1 cellular context compared by ENCODE assay signal in the genomic region with DNA sequence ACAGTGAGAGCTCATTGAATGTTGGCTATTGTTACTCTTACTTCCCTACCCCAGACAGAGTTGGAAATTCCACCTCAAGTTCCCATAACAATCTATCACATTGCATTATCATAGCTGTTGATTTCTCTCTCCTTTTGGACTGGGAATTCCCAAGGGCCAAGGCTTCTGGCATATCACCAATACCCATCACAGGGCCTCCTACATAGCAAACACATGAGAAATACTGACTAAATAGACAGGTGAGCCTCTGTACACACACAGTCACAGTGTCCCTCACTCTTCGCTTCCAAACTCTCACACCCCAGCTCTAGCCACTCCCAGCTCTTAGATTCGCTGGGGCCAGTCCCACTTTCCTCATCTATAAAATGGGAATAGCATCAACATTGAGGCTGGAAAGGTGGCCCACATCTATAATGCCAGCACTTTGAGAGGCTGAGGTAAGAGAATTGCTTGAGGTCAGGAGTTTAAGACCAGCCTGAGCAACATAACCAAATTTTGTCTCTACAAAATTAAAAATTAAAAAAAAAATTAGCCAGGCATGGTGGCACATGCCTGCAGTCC.
A peak's percentile ranks its signal among the peaks of the same experiment; 100 is the strongest.
TF ChIP-seq lines count a peak whose summit lies in the region.

No MANE protein-coding gene starts in this region.

TF ChIP-seq in HepG2, 621 proteins besides CTCF, POLR2A, EP300 and RAD21 (continued from another document and continues in another):
- TF ChIP-seq, protein P1, sequence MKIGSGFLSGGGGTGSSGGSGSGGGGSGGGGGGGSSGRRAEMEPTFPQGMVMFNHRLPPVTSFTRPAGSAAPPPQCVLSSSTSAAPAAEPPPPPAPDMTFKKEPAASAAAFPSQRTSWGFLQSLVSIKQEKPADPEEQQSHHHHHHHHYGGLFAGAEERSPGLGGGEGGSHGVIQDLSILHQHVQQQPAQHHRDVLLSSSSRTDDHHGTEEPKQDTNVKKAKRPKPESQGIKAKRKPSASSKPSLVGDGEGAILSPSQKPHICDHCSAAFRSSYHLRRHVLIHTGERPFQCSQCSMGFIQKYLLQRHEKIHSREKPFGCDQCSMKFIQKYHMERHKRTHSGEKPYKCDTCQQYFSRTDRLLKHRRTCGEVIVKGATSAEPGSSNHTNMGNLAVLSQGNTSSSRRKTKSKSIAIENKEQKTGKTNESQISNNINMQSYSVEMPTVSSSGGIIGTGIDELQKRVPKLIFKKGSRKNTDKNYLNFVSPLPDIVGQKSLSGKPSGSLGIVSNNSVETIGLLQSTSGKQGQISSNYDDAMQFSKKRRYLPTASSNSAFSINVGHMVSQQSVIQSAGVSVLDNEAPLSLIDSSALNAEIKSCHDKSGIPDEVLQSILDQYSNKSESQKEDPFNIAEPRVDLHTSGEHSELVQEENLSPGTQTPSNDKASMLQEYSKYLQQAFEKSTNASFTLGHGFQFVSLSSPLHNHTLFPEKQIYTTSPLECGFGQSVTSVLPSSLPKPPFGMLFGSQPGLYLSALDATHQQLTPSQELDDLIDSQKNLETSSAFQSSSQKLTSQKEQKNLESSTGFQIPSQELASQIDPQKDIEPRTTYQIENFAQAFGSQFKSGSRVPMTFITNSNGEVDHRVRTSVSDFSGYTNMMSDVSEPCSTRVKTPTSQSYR (CRISPR knock-in tag; IDR thresholded peaks at IDR 0.05; ENCODE audit: borderline replicate concordance) = no peak
- TF ChIP-seq, protein P2, sequence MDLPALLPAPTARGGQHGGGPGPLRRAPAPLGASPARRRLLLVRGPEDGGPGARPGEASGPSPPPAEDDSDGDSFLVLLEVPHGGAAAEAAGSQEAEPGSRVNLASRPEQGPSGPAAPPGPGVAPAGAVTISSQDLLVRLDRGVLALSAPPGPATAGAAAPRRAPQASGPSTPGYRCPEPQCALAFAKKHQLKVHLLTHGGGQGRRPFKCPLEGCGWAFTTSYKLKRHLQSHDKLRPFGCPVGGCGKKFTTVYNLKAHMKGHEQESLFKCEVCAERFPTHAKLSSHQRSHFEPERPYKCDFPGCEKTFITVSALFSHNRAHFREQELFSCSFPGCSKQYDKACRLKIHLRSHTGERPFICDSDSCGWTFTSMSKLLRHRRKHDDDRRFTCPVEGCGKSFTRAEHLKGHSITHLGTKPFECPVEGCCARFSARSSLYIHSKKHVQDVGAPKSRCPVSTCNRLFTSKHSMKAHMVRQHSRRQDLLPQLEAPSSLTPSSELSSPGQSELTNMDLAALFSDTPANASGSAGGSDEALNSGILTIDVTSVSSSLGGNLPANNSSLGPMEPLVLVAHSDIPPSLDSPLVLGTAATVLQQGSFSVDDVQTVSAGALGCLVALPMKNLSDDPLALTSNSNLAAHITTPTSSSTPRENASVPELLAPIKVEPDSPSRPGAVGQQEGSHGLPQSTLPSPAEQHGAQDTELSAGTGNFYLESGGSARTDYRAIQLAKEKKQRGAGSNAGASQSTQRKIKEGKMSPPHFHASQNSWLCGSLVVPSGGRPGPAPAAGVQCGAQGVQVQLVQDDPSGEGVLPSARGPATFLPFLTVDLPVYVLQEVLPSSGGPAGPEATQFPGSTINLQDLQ (CRISPR knock-in tag; IDR thresholded peaks at IDR 0.05) = no peak
- TF ChIP-seq, protein P3, sequence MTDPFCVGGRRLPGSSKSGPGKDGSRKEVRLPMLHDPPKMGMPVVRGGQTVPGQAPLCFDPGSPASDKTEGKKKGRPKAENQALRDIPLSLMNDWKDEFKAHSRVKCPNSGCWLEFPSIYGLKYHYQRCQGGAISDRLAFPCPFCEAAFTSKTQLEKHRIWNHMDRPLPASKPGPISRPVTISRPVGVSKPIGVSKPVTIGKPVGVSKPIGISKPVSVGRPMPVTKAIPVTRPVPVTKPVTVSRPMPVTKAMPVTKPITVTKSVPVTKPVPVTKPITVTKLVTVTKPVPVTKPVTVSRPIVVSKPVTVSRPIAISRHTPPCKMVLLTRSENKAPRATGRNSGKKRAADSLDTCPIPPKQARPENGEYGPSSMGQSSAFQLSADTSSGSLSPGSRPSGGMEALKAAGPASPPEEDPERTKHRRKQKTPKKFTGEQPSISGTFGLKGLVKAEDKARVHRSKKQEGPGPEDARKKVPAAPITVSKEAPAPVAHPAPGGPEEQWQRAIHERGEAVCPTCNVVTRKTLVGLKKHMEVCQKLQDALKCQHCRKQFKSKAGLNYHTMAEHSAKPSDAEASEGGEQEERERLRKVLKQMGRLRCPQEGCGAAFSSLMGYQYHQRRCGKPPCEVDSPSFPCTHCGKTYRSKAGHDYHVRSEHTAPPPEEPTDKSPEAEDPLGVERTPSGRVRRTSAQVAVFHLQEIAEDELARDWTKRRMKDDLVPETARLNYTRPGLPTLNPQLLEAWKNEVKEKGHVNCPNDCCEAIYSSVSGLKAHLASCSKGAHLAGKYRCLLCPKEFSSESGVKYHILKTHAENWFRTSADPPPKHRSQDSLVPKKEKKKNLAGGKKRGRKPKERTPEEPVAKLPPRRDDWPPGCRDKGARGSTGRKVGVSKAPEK (CRISPR knock-in tag; IDR thresholded peaks at IDR 0.05; ENCODE audit: borderline replicate concordance) = no peak
- TF ChIP-seq, protein P4, sequence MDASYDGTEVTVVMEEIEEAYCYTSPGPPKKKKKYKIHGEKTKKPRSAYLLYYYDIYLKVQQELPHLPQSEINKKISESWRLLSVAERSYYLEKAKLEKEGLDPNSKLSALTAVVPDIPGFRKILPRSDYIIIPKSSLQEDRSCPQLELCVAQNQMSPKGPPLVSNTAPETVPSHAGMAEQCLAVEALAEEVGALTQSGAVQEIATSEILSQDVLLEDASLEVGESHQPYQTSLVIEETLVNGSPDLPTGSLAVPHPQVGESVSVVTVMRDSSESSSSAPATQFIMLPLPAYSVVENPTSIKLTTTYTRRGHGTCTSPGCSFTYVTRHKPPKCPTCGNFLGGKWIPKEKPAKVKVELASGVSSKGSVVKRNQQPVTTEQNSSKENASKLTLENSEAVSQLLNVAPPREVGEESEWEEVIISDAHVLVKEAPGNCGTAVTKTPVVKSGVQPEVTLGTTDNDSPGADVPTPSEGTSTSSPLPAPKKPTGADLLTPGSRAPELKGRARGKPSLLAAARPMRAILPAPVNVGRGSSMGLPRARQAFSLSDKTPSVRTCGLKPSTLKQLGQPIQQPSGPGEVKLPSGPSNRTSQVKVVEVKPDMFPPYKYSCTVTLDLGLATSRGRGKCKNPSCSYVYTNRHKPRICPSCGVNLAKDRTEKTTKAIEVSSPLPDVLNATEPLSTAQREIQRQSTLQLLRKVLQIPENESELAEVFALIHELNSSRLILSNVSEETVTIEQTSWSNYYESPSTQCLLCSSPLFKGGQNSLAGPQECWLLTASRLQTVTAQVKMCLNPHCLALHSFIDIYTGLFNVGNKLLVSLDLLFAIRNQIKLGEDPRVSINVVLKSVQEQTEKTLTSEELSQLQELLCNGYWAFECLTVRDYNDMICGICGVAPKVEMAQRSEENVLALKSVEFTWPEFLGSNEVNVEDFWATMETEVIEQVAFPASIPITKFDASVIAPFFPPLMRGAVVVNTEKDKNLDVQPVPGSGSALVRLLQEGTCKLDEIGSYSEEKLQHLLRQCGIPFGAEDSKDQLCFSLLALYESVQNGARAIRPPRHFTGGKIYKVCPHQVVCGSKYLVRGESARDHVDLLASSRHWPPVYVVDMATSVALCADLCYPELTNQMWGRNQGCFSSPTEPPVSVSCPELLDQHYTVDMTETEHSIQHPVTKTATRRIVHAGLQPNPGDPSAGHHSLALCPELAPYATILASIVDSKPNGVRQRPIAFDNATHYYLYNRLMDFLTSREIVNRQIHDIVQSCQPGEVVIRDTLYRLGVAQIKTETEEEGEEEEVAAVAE (CRISPR knock-in tag; IDR thresholded peaks at IDR 0.05; ENCODE audit: borderline replicate concordance) = no peak
- TF ChIP-seq, protein P5, sequence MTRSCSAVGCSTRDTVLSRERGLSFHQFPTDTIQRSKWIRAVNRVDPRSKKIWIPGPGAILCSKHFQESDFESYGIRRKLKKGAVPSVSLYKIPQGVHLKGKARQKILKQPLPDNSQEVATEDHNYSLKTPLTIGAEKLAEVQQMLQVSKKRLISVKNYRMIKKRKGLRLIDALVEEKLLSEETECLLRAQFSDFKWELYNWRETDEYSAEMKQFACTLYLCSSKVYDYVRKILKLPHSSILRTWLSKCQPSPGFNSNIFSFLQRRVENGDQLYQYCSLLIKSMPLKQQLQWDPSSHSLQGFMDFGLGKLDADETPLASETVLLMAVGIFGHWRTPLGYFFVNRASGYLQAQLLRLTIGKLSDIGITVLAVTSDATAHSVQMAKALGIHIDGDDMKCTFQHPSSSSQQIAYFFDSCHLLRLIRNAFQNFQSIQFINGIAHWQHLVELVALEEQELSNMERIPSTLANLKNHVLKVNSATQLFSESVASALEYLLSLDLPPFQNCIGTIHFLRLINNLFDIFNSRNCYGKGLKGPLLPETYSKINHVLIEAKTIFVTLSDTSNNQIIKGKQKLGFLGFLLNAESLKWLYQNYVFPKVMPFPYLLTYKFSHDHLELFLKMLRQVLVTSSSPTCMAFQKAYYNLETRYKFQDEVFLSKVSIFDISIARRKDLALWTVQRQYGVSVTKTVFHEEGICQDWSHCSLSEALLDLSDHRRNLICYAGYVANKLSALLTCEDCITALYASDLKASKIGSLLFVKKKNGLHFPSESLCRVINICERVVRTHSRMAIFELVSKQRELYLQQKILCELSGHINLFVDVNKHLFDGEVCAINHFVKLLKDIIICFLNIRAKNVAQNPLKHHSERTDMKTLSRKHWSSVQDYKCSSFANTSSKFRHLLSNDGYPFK (CRISPR knock-in tag; IDR thresholded peaks at IDR 0.05; ENCODE audit: borderline replicate concordance) = no peak
- TF ChIP-seq GZF1 (CRISPR knock-in tag; IDR thresholded peaks at IDR 0.05) (no peak), LCORL (IDR thresholded peaks at IDR 0.05) (no peak), LCORL (CRISPR knock-in tag; IDR thresholded peaks at IDR 0.05) (0 out of 2 replicates have a peak, but pooled peaks have one; percentile 45), YEATS2 (CRISPR knock-in tag; IDR thresholded peaks at IDR 0.05; ENCODE audit: borderline replicate concordance) (no peak), HOXA9 (CRISPR knock-in tag; IDR thresholded peaks at IDR 0.05; ENCODE audit: borderline replicate concordance) (no peak), ZNF614 (CRISPR knock-in tag; IDR thresholded peaks at IDR 0.05; ENCODE audit: borderline replicate concordance) (no peak), KLF15 (CRISPR knock-in tag; IDR thresholded peaks at IDR 0.05; ENCODE audit: borderline replicate concordance) (no peak), ESRRA (CRISPR knock-in tag; IDR thresholded peaks at IDR 0.05; ENCODE audit: low read depth) (no peak), ZFP36L1 (CRISPR knock-in tag; IDR thresholded peaks at IDR 0.05) (no peak), ZNF326 (CRISPR knock-in tag; IDR thresholded peaks at IDR 0.05; ENCODE audit: borderline replicate concordance) (no peak), ZNF24 (IDR thresholded peaks at IDR 0.05) (no peak), NR2F6 (IDR thresholded peaks at IDR 0.05) (peak; percentile 23; the same call in 1 of the 2 replicates), NR2F6 (CRISPR knock-in tag; IDR thresholded peaks at IDR 0.05) (no peak), ELF3 (CRISPR knock-in tag; IDR thresholded peaks at IDR 0.05) (peak; percentile 52; the same call in 1 of the 2 replicates), SP1 (IDR thresholded peaks at IDR 0.05) (no peak), SP1 (CRISPR knock-in tag; IDR thresholded peaks at IDR 0.05) (no peak)
- TF ChIP-seq, protein P6, sequence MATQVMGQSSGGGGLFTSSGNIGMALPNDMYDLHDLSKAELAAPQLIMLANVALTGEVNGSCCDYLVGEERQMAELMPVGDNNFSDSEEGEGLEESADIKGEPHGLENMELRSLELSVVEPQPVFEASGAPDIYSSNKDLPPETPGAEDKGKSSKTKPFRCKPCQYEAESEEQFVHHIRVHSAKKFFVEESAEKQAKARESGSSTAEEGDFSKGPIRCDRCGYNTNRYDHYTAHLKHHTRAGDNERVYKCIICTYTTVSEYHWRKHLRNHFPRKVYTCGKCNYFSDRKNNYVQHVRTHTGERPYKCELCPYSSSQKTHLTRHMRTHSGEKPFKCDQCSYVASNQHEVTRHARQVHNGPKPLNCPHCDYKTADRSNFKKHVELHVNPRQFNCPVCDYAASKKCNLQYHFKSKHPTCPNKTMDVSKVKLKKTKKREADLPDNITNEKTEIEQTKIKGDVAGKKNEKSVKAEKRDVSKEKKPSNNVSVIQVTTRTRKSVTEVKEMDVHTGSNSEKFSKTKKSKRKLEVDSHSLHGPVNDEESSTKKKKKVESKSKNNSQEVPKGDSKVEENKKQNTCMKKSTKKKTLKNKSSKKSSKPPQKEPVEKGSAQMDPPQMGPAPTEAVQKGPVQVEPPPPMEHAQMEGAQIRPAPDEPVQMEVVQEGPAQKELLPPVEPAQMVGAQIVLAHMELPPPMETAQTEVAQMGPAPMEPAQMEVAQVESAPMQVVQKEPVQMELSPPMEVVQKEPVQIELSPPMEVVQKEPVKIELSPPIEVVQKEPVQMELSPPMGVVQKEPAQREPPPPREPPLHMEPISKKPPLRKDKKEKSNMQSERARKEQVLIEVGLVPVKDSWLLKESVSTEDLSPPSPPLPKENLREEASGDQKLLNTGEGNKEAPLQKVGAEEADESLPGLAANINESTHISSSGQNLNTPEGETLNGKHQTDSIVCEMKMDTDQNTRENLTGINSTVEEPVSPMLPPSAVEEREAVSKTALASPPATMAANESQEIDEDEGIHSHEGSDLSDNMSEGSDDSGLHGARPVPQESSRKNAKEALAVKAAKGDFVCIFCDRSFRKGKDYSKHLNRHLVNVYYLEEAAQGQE (IDR thresholded peaks at IDR 0.05; ENCODE audit: borderline replicate concordance in 1 of 2, low read depth in 1 of 2, low read length in 2 of 2) = no peak
- TF ChIP-seq, protein P7, sequence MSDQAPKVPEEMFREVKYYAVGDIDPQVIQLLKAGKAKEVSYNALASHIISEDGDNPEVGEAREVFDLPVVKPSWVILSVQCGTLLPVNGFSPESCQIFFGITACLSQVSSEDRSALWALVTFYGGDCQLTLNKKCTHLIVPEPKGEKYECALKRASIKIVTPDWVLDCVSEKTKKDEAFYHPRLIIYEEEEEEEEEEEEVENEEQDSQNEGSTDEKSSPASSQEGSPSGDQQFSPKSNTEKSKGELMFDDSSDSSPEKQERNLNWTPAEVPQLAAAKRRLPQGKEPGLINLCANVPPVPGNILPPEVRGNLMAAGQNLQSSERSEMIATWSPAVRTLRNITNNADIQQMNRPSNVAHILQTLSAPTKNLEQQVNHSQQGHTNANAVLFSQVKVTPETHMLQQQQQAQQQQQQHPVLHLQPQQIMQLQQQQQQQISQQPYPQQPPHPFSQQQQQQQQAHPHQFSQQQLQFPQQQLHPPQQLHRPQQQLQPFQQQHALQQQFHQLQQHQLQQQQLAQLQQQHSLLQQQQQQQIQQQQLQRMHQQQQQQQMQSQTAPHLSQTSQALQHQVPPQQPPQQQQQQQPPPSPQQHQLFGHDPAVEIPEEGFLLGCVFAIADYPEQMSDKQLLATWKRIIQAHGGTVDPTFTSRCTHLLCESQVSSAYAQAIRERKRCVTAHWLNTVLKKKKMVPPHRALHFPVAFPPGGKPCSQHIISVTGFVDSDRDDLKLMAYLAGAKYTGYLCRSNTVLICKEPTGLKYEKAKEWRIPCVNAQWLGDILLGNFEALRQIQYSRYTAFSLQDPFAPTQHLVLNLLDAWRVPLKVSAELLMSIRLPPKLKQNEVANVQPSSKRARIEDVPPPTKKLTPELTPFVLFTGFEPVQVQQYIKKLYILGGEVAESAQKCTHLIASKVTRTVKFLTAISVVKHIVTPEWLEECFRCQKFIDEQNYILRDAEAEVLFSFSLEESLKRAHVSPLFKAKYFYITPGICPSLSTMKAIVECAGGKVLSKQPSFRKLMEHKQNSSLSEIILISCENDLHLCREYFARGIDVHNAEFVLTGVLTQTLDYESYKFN (CRISPR knock-in tag; conservative IDR thresholded peaks at IDR 0.05) = peak; percentile 64
- TF ChIP-seq, protein P8, sequence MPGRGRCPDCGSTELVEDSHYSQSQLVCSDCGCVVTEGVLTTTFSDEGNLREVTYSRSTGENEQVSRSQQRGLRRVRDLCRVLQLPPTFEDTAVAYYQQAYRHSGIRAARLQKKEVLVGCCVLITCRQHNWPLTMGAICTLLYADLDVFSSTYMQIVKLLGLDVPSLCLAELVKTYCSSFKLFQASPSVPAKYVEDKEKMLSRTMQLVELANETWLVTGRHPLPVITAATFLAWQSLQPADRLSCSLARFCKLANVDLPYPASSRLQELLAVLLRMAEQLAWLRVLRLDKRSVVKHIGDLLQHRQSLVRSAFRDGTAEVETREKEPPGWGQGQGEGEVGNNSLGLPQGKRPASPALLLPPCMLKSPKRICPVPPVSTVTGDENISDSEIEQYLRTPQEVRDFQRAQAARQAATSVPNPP (CRISPR knock-in tag; IDR thresholded peaks at IDR 0.05) = no peak
